ENCODE assay signal across 9 cellular contexts in the genomic region with DNA sequence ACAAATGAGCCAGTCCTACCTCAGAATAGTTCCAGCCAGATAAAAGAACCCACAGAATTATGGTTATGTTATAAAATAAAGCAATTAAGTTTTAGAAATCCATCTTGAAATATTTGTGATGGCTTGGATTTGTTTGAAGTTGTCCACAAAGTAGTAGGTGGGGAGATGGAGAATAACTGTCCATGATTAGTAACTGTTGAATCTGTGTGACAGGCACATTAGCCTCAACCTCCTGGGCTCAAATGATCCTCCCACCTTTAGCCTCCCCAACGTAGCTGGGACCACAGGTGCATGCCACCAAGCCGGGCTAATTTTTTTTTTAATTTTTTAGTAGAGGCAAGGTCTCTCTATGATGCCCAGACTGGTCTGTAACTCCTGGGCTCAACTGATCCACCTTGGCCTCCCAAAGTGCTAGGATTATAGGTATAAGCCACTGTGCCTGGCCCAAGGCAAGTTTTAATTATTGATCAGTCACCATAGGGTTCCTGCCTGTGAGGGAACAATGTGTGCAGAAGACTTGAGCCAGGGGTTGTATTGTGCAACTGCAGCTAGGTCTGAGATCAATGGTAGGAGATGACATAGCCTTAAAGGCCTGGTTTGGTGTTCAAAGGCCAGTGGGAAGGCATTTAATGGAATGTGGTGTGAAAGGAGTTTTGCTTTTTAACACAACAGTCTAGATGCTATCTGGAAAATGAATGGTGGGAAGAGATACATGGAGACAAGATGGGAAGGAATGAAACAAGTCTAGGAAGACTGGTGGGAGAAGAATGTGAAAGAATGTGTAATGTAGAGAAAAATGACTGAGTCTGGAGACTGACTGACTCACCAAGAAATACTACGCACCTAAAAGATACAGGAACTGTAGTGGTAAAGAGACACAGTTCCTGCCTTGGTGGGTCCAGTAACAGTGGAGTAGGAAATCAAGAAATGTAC. TPM values are rescaled to one million over a fixed set of nuclear protein-coding genes. Genes with fewer than 3 reads are reported as not detected.
A peak's percentile ranks its signal among the peaks of the same experiment; 100 is the strongest.
DNase-seq lines count a peak whose midpoint lies in the region; ATAC-seq lines count a peak whose summit lies in the region.
"Had no signal": no experiment of that assay in that cellular context is flagged by ENCODE, and none has a peak within 500 bp of the region (broad histone marks: within the 10 kb centered on the region; RNA-seq: fewer than 3 reads in every experiment).

No MANE protein-coding gene starts in this region.

- no peak overlapping the region for H3K4ac ChIP-seq in mesenchymal stem cell (ENCODE audit: low read depth in 1 of 2, low read length in 2 of 2)

- H4K8ac ChIP-seq in mesenchymal stem cell (ENCODE audit: low read length), result peak overlapping the region; percentile 49

- no peak overlapping the region for H2BK12ac ChIP-seq in mesenchymal stem cell (ENCODE audit: low read length in 2 of 2)

- peak overlapping the region; percentile 90 to 100 (median 96) for H3K4me2 ChIP-seq in BLaER1 treated with 17β-estradiol and CSF1 and Interleukin-3, amounts not matched to agents 10 nM and 100 nM
- no peak overlapping the region for H3K4me2 ChIP-seq in mesenchymal stem cell (ENCODE audit: low read length, poor library complexity, severe bottlenecking)

- peak; percentile 64 for ATAC-seq in activated T-helper 17 cell treated with anti-CD3 and anti-CD28 coated beads, Interleukin-2, amount 50 U/mL, for 72 hours (replicated peaks)
- ATAC-seq in GM21529 (IDR thresholded peaks at IDR 0.05; ENCODE audit: unreplicated experiment) (no peak), GM21619 (IDR thresholded peaks at IDR 0.05; ENCODE audit: unreplicated experiment) (no peak)

- peaks cover 51% of the 10 kb centered on the region for H3K4me1 Mint-ChIP-seq in activated T-helper 17 cell treated with anti-CD3 and anti-CD28 coated beads, Interleukin-2, amount 50 U/mL, for 72 hours

- peak overlapping the region; percentile 89 to 98 (median 95); a peak in 21 of 22 replicates for H3K9ac ChIP-seq in BLaER1 treated with 17β-estradiol and CSF1 and Interleukin-3, amounts not matched to agents 10 nM and 100 nM
- H3K9ac ChIP-seq in HUES64 (ENCODE audit: low read depth, low read length), result no peak overlapping the region
- H3K9ac ChIP-seq in mesenchymal stem cell (ENCODE audit: low read length), result peak overlapping the region; percentile 9

- no peak overlapping the region for H4K91ac ChIP-seq in mesenchymal stem cell (ENCODE audit: low read length)

- H3K9me3 ChIP-seq in BLaER1 treated with 17β-estradiol and CSF1 and Interleukin-3, amounts not matched to agents 10 nM and 100 nM (replicated peaks in 1 of 11), result no peaks in the 10 kb centered on the region
- H3K9me3 ChIP-seq in HUES64 (ENCODE audit: insufficient read depth, low read depth, low read length) (no peaks in the 10 kb centered on the region), mesenchymal stem cell (ENCODE audit: control insufficient read depth, low read length) (no peaks in the 10 kb centered on the region)

- no peak overlapping the region for H2BK15ac ChIP-seq in mesenchymal stem cell (ENCODE audit: low read depth, poor library complexity, severe bottlenecking)

- H2BK5ac ChIP-seq in mesenchymal stem cell (ENCODE audit: low read depth, low read length, poor library complexity, severe bottlenecking), result no peak overlapping the region

- peak overlapping the region in 9 of 10 experiments; percentile 66 to 85 (median 73); a peak in 15 of 20 replicates for H3K4me3 ChIP-seq in BLaER1 treated with 17β-estradiol and CSF1 and Interleukin-3, amounts not matched to agents 10 nM and 100 nM
- H3K4me3 ChIP-seq in HUES64 (ENCODE audit: low read length), result no peak overlapping the region
- no peak overlapping the region for H3K4me3 ChIP-seq in mesenchymal stem cell (ENCODE audit: insufficient read depth in 1 of 2, low read depth in 1 of 2, low read length in 2 of 2)

- no peak overlapping the region for H2BK120ac ChIP-seq in mesenchymal stem cell (ENCODE audit: low read depth, low read length)

- H4K20me1 ChIP-seq in BLaER1 treated with 17β-estradiol and CSF1 and Interleukin-3, amounts not matched to agents 10 nM and 100 nM, result peaks cover 88 to 98% (median 96%) of the 10 kb centered on the region in 11 experiments

- no peak overlapping the region for H2AK5ac ChIP-seq in mesenchymal stem cell (ENCODE audit: low read length, severe bottlenecking)

- peak overlapping the region; percentile 89 to 98 (median 96); a peak in 20 of 22 replicates for H3K27ac ChIP-seq in BLaER1 treated with 17β-estradiol and CSF1 and Interleukin-3, amounts not matched to agents 10 nM and 100 nM
- H3K27ac ChIP-seq in HUES64 (ENCODE audit: low read depth, low read length) (peak overlapping the region; percentile 30; the same call in 1 of the 2 replicates), mesenchymal stem cell (ENCODE audit: low read length, poor library complexity, severe bottlenecking) (peak overlapping the region; percentile 16)

- DNase-seq in mesenchymal stem cell (peak; percentile 74), iPS-NIHi7 (ENCODE audit: extremely low spot score) (no peak), GDM1 (lab: John Stamatoyannopoulos, UW) (no peak)

- H3K14ac ChIP-seq in mesenchymal stem cell (ENCODE audit: low read length in 2 of 2), result no peak overlapping the region

- H3K79me1 ChIP-seq in mesenchymal stem cell (replicated peaks; ENCODE audit: low read length, poor library complexity, severe bottlenecking), result no peaks in the 10 kb centered on the region

- H3K36me3 ChIP-seq in BLaER1 treated with 17β-estradiol and CSF1 and Interleukin-3, amounts not matched to agents 10 nM and 100 nM, result peaks cover 40 to 88% (median 81%) of the 10 kb centered on the region in 11 experiments
- H3K36me3 ChIP-seq in HUES64 (ENCODE audit: insufficient read depth, low read length) (peaks cover 48% of the 10 kb centered on the region), mesenchymal stem cell (ENCODE audit: control insufficient read depth in 1 of 2, insufficient read depth in 2 of 2, low read depth in 1 of 2, low read length in 2 of 2) (peaks cover 13 to 54% of the 10 kb centered on the region in 2 experiments)

- H2AFZ ChIP-seq in mesenchymal stem cell (ENCODE audit: low read depth, low read length), result no peak overlapping the region

- H3K36me3 Mint-ChIP-seq in activated T-helper 17 cell treated with anti-CD3 and anti-CD28 coated beads, Interleukin-2, amount 50 U/mL, for 72 hours (ENCODE audit: low read depth), result peaks cover 99% of the 10 kb centered on the region

- H3K4me3 Mint-ChIP-seq in activated T-helper 17 cell treated with anti-CD3 and anti-CD28 coated beads, Interleukin-2, amount 50 U/mL, for 72 hours, result peak overlapping the region; percentile 98

- H3K18ac ChIP-seq in mesenchymal stem cell (ENCODE audit: low read depth in 1 of 2, low read length in 2 of 2), result peak overlapping the region in 1 of 2 experiments; percentile 60

- H3K27me3 ChIP-seq in BLaER1 treated with 17β-estradiol and CSF1 and Interleukin-3, amounts not matched to agents 10 nM and 100 nM, result no peaks in the 10 kb centered on the region
- H3K27me3 ChIP-seq in HUES64 (ENCODE audit: insufficient read depth, low read length) (no peaks in the 10 kb centered on the region), mesenchymal stem cell (ENCODE audit: control insufficient read depth in 1 of 2, insufficient read depth in 1 of 2, low read length in 2 of 2) (no peaks in the 10 kb centered on the region)

- H3K9me3 Mint-ChIP-seq in activated T-helper 17 cell treated with anti-CD3 and anti-CD28 coated beads, Interleukin-2, amount 50 U/mL, for 72 hours, result no peaks in the 10 kb centered on the region

- peaks cover 77 to 92% (median 85%) of the 10 kb centered on the region in 10 experiments for H3K4me1 ChIP-seq in BLaER1 treated with 17β-estradiol and CSF1 and Interleukin-3, amounts not matched to agents 10 nM and 100 nM
- H3K4me1 ChIP-seq in HUES64 (ENCODE audit: insufficient read depth, low read length) (peaks cover 57% of the 10 kb centered on the region), mesenchymal stem cell (ENCODE audit: control insufficient read depth, insufficient read depth, low read depth, low read length) (peaks cover 22% of the 10 kb centered on the region)

- peak overlapping the region; percentile 89 for H3K27ac Mint-ChIP-seq in activated T-helper 17 cell treated with anti-CD3 and anti-CD28 coated beads, Interleukin-2, amount 50 U/mL, for 72 hours

- no peaks in the 10 kb centered on the region for H3K27me3 Mint-ChIP-seq in activated T-helper 17 cell treated with anti-CD3 and anti-CD28 coated beads, Interleukin-2, amount 50 U/mL, for 72 hours

- 87% methylated on average over 3 of the region's 3 CpGs for WGBS in HUES64
- WGBS in mesenchymal stem cell, result 79% methylated on average over 3 of the region's 3 CpGs

- H3K23ac ChIP-seq in mesenchymal stem cell (ENCODE audit: low read length in 2 of 2), result no peak overlapping the region

RNA-seq across cellular contexts. Expression of a gene that starts 9.8 kb away (rescaled TPM):
- 295 TPM for polyA plus RNA-seq in HUES64 (2013, experiment 1 of 2)
- polyA plus RNA-seq in HUES64 (2013, experiment 2 of 2), result 272 TPM
- 100 to 1,000 TPM; 306 to 483 TPM for total RNA-seq in activated T-helper 17 cell treated with anti-CD3 and anti-CD28 coated beads, Interleukin-2, amount 50 U/mL, for 72 hours
- 115 TPM for polyA plus RNA-seq in mesenchymal stem cell (2013, experiment 1 of 2)
- 117 TPM for polyA plus RNA-seq in mesenchymal stem cell (2013, experiment 2 of 2)

RNA-seq across cellular contexts. Expression of a gene that starts 27.8 kb away (rescaled TPM):
- polyA plus RNA-seq in HUES64 (2013, experiment 1 of 2), result not detected
- polyA plus RNA-seq in HUES64 (2013, experiment 2 of 2), result not detected
- total RNA-seq in activated T-helper 17 cell treated with anti-CD3 and anti-CD28 coated beads, Interleukin-2, amount 50 U/mL, for 72 hours, result not detected
- polyA plus RNA-seq in mesenchymal stem cell (2013, experiment 1 of 2), result not detected
- not detected for polyA plus RNA-seq in mesenchymal stem cell (2013, experiment 2 of 2)
- total RNA-seq: activated CD8-positive, alpha-beta memory T cell treated with anti-CD3 and anti-CD28 coated beads for 36 hours had no signal

RNA-seq across cellular contexts. Expression of a gene that starts 37.7 kb away (rescaled TPM):
- polyA plus RNA-seq in HUES64 (2013, experiment 1 of 2), result 1.7 TPM
- polyA plus RNA-seq in HUES64 (2013, experiment 2 of 2), result 2.5 TPM
- total RNA-seq in activated T-helper 17 cell treated with anti-CD3 and anti-CD28 coated beads, Interleukin-2, amount 50 U/mL, for 72 hours, result 1 to 10 TPM; 2.5 to 2.9 TPM
- 3.1 TPM for polyA plus RNA-seq in mesenchymal stem cell (2013, experiment 1 of 2)
- 3.3 TPM for polyA plus RNA-seq in mesenchymal stem cell (2013, experiment 2 of 2)

Comparison
In these comparisons a context has a peak if more than half of its experiments do, and no peak if none do; other contexts are left out.
1. H3K27ac ChIP-seq: peak in every context shown above with its lines; median percentile 96 in BLaER1 treated with 17β-estradiol and CSF1 and Interleukin-3, amounts not matched to agents 10 nM and 100 nM; 30 in HUES64; 16 in mesenchymal stem cell.
2. H3K4me3 ChIP-seq: peak in BLaER1 treated with 17β-estradiol and CSF1 and Interleukin-3, amounts not matched to agents 10 nM and 100 nM (9 of 10); none in HUES64 (single experiment) and mesenchymal stem cell (0 of 2).